21 cellular contexts compared by ENCODE assay signal in genomic region chr14:24204163-24205146, GRCh38. TPM values are rescaled to one million over a fixed set of nuclear protein-coding genes. Genes with fewer than 3 reads are reported as not detected.
DNase-seq lines count a peak whose midpoint lies in the region; ATAC-seq and TF ChIP-seq lines count a peak whose summit lies in the region.
"Had no signal": no experiment of that assay in that cellular context is flagged by ENCODE, and none has a peak within 500 bp of the region (broad histone marks: within the 10 kb centered on the region; RNA-seq: fewer than 3 reads in every experiment).

No MANE protein-coding gene starts in this region.

- no peak overlapping the region for H3K27ac ChIP-seq in GM23248
- H3K27ac ChIP-seq: cardiac muscle cell, heart right ventricle, left lung, SJCRH30 had no signal

- H3K4me1 Mint-ChIP-seq in natural killer cell: peaks cover 21 to 27% of the 10 kb centered on the region in 2 donors
- peaks cover 37 to 40% of the 10 kb centered on the region in 2 donors for H3K4me1 Mint-ChIP-seq in natural killer cell treated with Interleukin-12 subunit alpha and Interleukin-12 subunit beta and Interleukin-15 and Interleukin-18, amount 100 ng/mL, for 72 hours (ENCODE audit: low read depth in 2 of 2)
- peaks cover 11% of the 10 kb centered on the region for H3K4me1 Mint-ChIP-seq in WTC11
- H3K4me1 Mint-ChIP-seq: mesothelial cell of epicardium, nephron progenitor cell had no signal

- peaks cover 4% of the 10 kb centered on the region; the same call in 1 of the 2 replicates for H3K36me3 ChIP-seq in GM23248 (ENCODE audit: low read depth)

- H3K4me2 ChIP-seq in GM23248 (ENCODE audit: unreplicated experiment): no peak overlapping the region

- POLR2A ChIA-PET in WTC11 (lab: Charles Lee): interaction anchor here (1.1 to 1.6 kb wide), 2 partner anchors 9 to 67 kb away, joined by 4 to 6 read pairs; partner anchors contain the start of genes CHMP4A and RABGGTA

- H3K9me3 Mint-ChIP-seq in natural killer cell (no peaks in the 10 kb centered on the region), WTC11 (peaks cover 21% of the 10 kb centered on the region)
- H3K9me3 Mint-ChIP-seq in natural killer cell treated with Interleukin-12 subunit alpha and Interleukin-12 subunit beta and Interleukin-15 and Interleukin-18, amount 100 ng/mL, for 72 hours: no peaks in the 10 kb centered on the region

- H4K20me1 ChIP-seq in GM23248 (ENCODE audit: insufficient read depth): no peaks in the 10 kb centered on the region

- no peaks in the 10 kb centered on the region for H3K9me3 ChIP-seq in GM23248 (ENCODE audit: low read depth)
- H3K9me3 ChIP-seq: heart right ventricle, MG63, SJCRH30 had no signal

- no peak for DNase-seq in natural killer cell
- DNase-seq in natural killer cell treated with Interleukin-12 subunit alpha and Interleukin-12 subunit beta and Interleukin-15 and Interleukin-18, amount 100 ng/mL, for 72 hours (ENCODE audit: low spot score): no peak
- no peak for DNase-seq in WTC11 (ENCODE audit: low spot score)
- DNase-seq in GM23248: no peak
- no peak for DNase-seq in NCI-H1694 (lab: John Stamatoyannopoulos, UW)
- DNase-seq in RKO (ENCODE audit: low spot score): no peak
- DNase-seq: activated CD4-positive, alpha-beta T cell treated with anti-CD3 and anti-CD28 coated beads, Interleukin-2, amount 50 U/mL, for 1 hour; amniotic stem cell; C1 segment of cervical spinal cord; dermis blood vessel endothelial cell; heart right ventricle; left lung; MG63; nephron progenitor cell; PC-3; posterior cingulate gyrus; SJCRH30; T-helper 1 cell had no signal

- no peaks in the 10 kb centered on the region for H3K9me2 ChIP-seq in GM23248 (ENCODE audit: insufficient read depth)

- H3K27me3 Mint-ChIP-seq in natural killer cell (ENCODE audit: low read depth in 2 of 2) (no peaks in the 10 kb centered on the region), WTC11 (ENCODE audit: low read depth) (no peaks in the 10 kb centered on the region)
- H3K27me3 Mint-ChIP-seq in natural killer cell treated with Interleukin-12 subunit alpha and Interleukin-12 subunit beta and Interleukin-15 and Interleukin-18, amount 100 ng/mL, for 72 hours: no peaks in the 10 kb centered on the region

- H3K4me3 Mint-ChIP-seq in natural killer cell (no peak overlapping the region), WTC11 (no peak overlapping the region)
- no peak overlapping the region for H3K4me3 Mint-ChIP-seq in natural killer cell treated with Interleukin-12 subunit alpha and Interleukin-12 subunit beta and Interleukin-15 and Interleukin-18, amount 100 ng/mL, for 72 hours
- H3K4me3 Mint-ChIP-seq: mesothelial cell of epicardium, nephron progenitor cell had no signal

- no peaks in the 10 kb centered on the region for H3K4me1 ChIP-seq in GM23248 (ENCODE audit: insufficient read depth)
- H3K4me1 ChIP-seq: SJCRH30 had no signal

- H3K27ac Mint-ChIP-seq in natural killer cell (peak overlapping the region; percentile 5 to 86), WTC11 (peak overlapping the region; percentile 8; the same call in 1 of the 2 replicates)
- H3K27ac Mint-ChIP-seq in natural killer cell treated with Interleukin-12 subunit alpha and Interleukin-12 subunit beta and Interleukin-15 and Interleukin-18, amount 100 ng/mL, for 72 hours: no peak overlapping the region
- H3K27ac Mint-ChIP-seq: mesothelial cell of epicardium, nephron progenitor cell had no signal

- no peak overlapping the region for H3K9ac ChIP-seq in GM23248

- WGBS in GM23248 (ENCODE audit: low coverage in 1 of 2, low lambda C conversion rate in 2 of 2, missing lambda C conversion rate in 2 of 2), 2 experiments: 95 to 97% methylated on average over 7 of the region's 7 CpGs

- no peak for ATAC-seq in natural killer cell
- no peak for ATAC-seq in natural killer cell treated with Interleukin-12 subunit alpha and Interleukin-12 subunit beta and Interleukin-15 and Interleukin-18, amount 100 ng/mL, for 72 hours
- no peak for ATAC-seq in WTC11
- ATAC-seq: heart right ventricle, left lung, PC-3 had no signal

- peaks cover 22% of the 10 kb centered on the region for H3K79me2 ChIP-seq in GM23248 (ENCODE audit: insufficient read depth)

- no peak for TF ChIP-seq CTCF in natural killer cell (IDR thresholded peaks at IDR 0.05)
- TF ChIP-seq CTCF in WTC11 (IDR thresholded peaks at IDR 0.05): no peak

- CTCF ChIA-PET in WTC11 (lab: Charles Lee): interaction anchor here (1.9 kb wide), 1 partner anchor 104 kb away, joined by 7 read pairs; the partner anchor contains the start of gene CIDEB

- H3K36me3 Mint-ChIP-seq in natural killer cell (peaks cover 7% of the 10 kb centered on the region), WTC11 (peaks cover 80% of the 10 kb centered on the region)
- peaks cover 45% of the 10 kb centered on the region for H3K36me3 Mint-ChIP-seq in natural killer cell treated with Interleukin-12 subunit alpha and Interleukin-12 subunit beta and Interleukin-15 and Interleukin-18, amount 100 ng/mL, for 72 hours

- intact Hi-C loops in natural killer cell (cut with micrococcal nuclease): no loop called here

- H3K27me3 ChIP-seq in GM23248 (replicated peaks; ENCODE audit: insufficient read depth): no peaks in the 10 kb centered on the region
- H3K27me3 ChIP-seq: cardiac muscle cell, heart right ventricle, left lung, MG63, SJCRH30 had no signal

- no peaks in the 10 kb centered on the region for H3F3A ChIP-seq in GM23248 (ENCODE audit: insufficient read depth)

- H2AFZ ChIP-seq in GM23248: no peak overlapping the region

- in situ Hi-C loops in GM23248 (cut with MboI): no loop called here

- no peak overlapping the region for H3K4me3 ChIP-seq in GM23248
- H3K4me3 ChIP-seq: cardiac muscle cell, heart right ventricle, left lung, MG63, SJCRH30 had no signal

TF ChIP-seq in WTC11, 78 proteins besides CTCF, POLR2A, EP300 and RAD21 (continues in another document):
- TF ChIP-seq USF1 (CRISPR knock-in tag; IDR thresholded peaks at IDR 0.05) (no peak), STAT6 (CRISPR knock-in tag; conservative IDR thresholded peaks at IDR 0.05; ENCODE audit: low read depth) (no peak), ZNF138 (CRISPR knock-in tag; conservative IDR thresholded peaks at IDR 0.05) (no peak), GABPB1 (CRISPR knock-in tag; IDR thresholded peaks at IDR 0.05) (no peak)

RNA-seq across cellular contexts. Expression of gene TSSK4, which starts 1.0 kb away (rescaled TPM):
- total RNA-seq in natural killer cell (1 to 10 TPM; 1.3 to 2.9 (median 1.5) TPM), WTC11 (2021) (0.13 to 0.16 TPM in 2 of 3 replicates, not detected in the other)
- under 1 TPM in 1 of 2 donors, not detected in 1; 0.95 TPM for total RNA-seq in natural killer cell treated with Interleukin-12 subunit alpha and Interleukin-12 subunit beta and Interleukin-15 and Interleukin-18, amount 100 ng/mL, for 72 hours
- not detected in 2 replicates for total RNA-seq in GM23248 (2014; rRNA removed; shearing (Covaris generic))
- polyA plus RNA-seq in GM23248 (2016; fragmentation: Nextera tagmentation; extraction: Ambion mirVana): 0.23 and 0.55 TPM in 2 replicates
- total RNA-seq: cardiac muscle cell, dermis blood vessel endothelial cell, G401 had no signal

RNA-seq across cellular contexts. Expression of gene CHMP4A, which starts 8.8 kb away (rescaled TPM):
- total RNA-seq in natural killer cell (100 to 1,000 TPM; 105 to 118 (median 115) TPM), WTC11 (2021) (32.7 to 38.5 TPM (median 36.5 TPM) in 3 replicates)
- 10 to 100 TPM; 66.2 to 95.0 TPM for total RNA-seq in natural killer cell treated with Interleukin-12 subunit alpha and Interleukin-12 subunit beta and Interleukin-15 and Interleukin-18, amount 100 ng/mL, for 72 hours
- total RNA-seq in GM23248 (2014; rRNA removed; shearing (Covaris generic)): 18.5 and 32.1 TPM in 2 replicates
- 75.7 and 81.6 TPM in 2 replicates for polyA plus RNA-seq in GM23248 (2016; fragmentation: Nextera tagmentation; extraction: Ambion mirVana)

RNA-seq across cellular contexts. Expression of gene TM9SF1, which starts 9.2 kb away (rescaled TPM):
- 10 to 100 TPM; 15.2 to 32.1 (median 28.7) TPM for total RNA-seq in natural killer cell
- 10 to 100 TPM; 27.6 to 30.2 TPM for total RNA-seq in natural killer cell treated with Interleukin-12 subunit alpha and Interleukin-12 subunit beta and Interleukin-15 and Interleukin-18, amount 100 ng/mL, for 72 hours
- total RNA-seq in WTC11 (2021): 27.9 to 29.2 TPM (median 28.4 TPM) in 3 replicates
- 102 and 163 TPM in 2 replicates for total RNA-seq in GM23248 (2014; rRNA removed; shearing (Covaris generic))
- polyA plus RNA-seq in GM23248 (2016; fragmentation: Nextera tagmentation; extraction: Ambion mirVana): 91.5 and 93.8 TPM in 2 replicates

RNA-seq across cellular contexts. Expression of gene MDP1, which starts 11.4 kb away (rescaled TPM):
- total RNA-seq in natural killer cell: 1 to 10 TPM; 4.0 to 6.1 (median 5.5) TPM
- 10 to 100 TPM in 1 of 2 donors, 1 to 10 TPM in 1; 9.1 to 11.3 TPM for total RNA-seq in natural killer cell treated with Interleukin-12 subunit alpha and Interleukin-12 subunit beta and Interleukin-15 and Interleukin-18, amount 100 ng/mL, for 72 hours
- total RNA-seq in WTC11 (2021): 12.6 to 18.4 TPM (median 16.9 TPM) in 3 replicates
- total RNA-seq in GM23248 (2014; rRNA removed; shearing (Covaris generic)): 8.2 and 19.2 TPM in 2 replicates
- 20.0 and 23.3 TPM in 2 replicates for polyA plus RNA-seq in GM23248 (2016; fragmentation: Nextera tagmentation; extraction: Ambion mirVana)

RNA-seq across cellular contexts. Expression of gene IPO4, which starts 15.8 kb away (rescaled TPM):
- total RNA-seq in natural killer cell (10 to 100 TPM; 46.2 to 61.5 (median 51.9) TPM), WTC11 (2021) (87.6 to 128 TPM (median 91.2 TPM) in 3 replicates)
- 100 to 1,000 TPM in 1 of 2 donors, 10 to 100 TPM in 1; 52.8 to 145 TPM for total RNA-seq in natural killer cell treated with Interleukin-12 subunit alpha and Interleukin-12 subunit beta and Interleukin-15 and Interleukin-18, amount 100 ng/mL, for 72 hours
- 55.3 and 58.3 TPM in 2 replicates for total RNA-seq in GM23248 (2014; rRNA removed; shearing (Covaris generic))
- 24.8 and 33.6 TPM in 2 replicates for polyA plus RNA-seq in GM23248 (2016; fragmentation: Nextera tagmentation; extraction: Ambion mirVana)

Comparison
In these comparisons a context has a peak if more than half of its experiments do, and no peak if none do; other contexts are left out.
1. H3K27ac Mint-ChIP-seq: peak in natural killer cell (2 of 2) and WTC11 (single experiment); none in natural killer cell treated with Interleukin-12 subunit alpha and Interleukin-12 subunit beta and Interleukin-15 and Interleukin-18, amount 100 ng/mL, for 72 hours (0 of 2).